Comparison of ENCODE assay signal across 10 cellular contexts in genomic region chr13:98143157-98143553, GRCh38. TPM values are rescaled to one million over a fixed set of nuclear protein-coding genes. Genes with fewer than 3 reads are reported as not detected.
DNase-seq lines count a peak whose midpoint lies in the region; ATAC-seq, FAIRE-seq and TF ChIP-seq lines count a peak whose summit lies in the region.
"Had no signal": no experiment of that assay in that cellular context is flagged by ENCODE, and none has a peak within 500 bp of the region (broad histone marks: within the 10 kb centered on the region; RNA-seq: fewer than 3 reads in every experiment).

No MANE protein-coding gene starts in this region.

- peak overlapping the region; percentile 88 for H3K4me3 ChIP-seq in endodermal cell (ENCODE audit: low read length)

- peaks cover 4% of the 10 kb centered on the region for H3K4me1 ChIP-seq in endodermal cell (ENCODE audit: control insufficient read depth, insufficient read depth, low read length)

- no peak for FAIRE-seq in GM12891 (lab: Jason Lieb, UNC)

- H3K9me3 Mint-ChIP-seq in endodermal cell, result no peaks in the 10 kb centered on the region
- H3K9me3 Mint-ChIP-seq: memory B cell had no signal

- H3K27me3 ChIP-seq in endodermal cell (ENCODE audit: control insufficient read depth, insufficient read depth, low read length, poor library complexity, severe bottlenecking), result no peaks in the 10 kb centered on the region

- H3K27ac Mint-ChIP-seq in endodermal cell, result no peak overlapping the region
- H3K27ac Mint-ChIP-seq: memory B cell had no signal

- peaks cover 1% of the 10 kb centered on the region for H3K36me3 ChIP-seq in endodermal cell (ENCODE audit: control insufficient read depth, insufficient read depth, low read length)

- no peak overlapping the region for H3K9ac ChIP-seq in endodermal cell (ENCODE audit: extremely low read depth, low read length, poor library complexity, severe bottlenecking)

- H3K9me3 ChIP-seq in endodermal cell (ENCODE audit: control insufficient read depth, low read length), result no peaks in the 10 kb centered on the region

- H3K27me3 Mint-ChIP-seq in endodermal cell (ENCODE audit: insufficient read depth), result peaks cover 8% of the 10 kb centered on the region

- peak; percentile 23 for ATAC-seq in GM19324 (IDR thresholded peaks at IDR 0.05; ENCODE audit: low FRiP score, unreplicated experiment)
- ATAC-seq in HG02981 (IDR thresholded peaks at IDR 0.05; ENCODE audit: unreplicated experiment), result peak; percentile 27
- peak; percentile 51 for ATAC-seq in omental fat pad (ENCODE audit: low FRiP score)
- no peak for ATAC-seq in esophagus mucosa

- peaks cover 41% of the 10 kb centered on the region for H3K4me1 Mint-ChIP-seq in endodermal cell

- peak overlapping the region; percentile 95 for H3K4me3 Mint-ChIP-seq in endodermal cell

- no peak for TF ChIP-seq POLR2A in GM12891 (IDR thresholded peaks at IDR 0.05; ENCODE audit: low read depth, low read length)

- H3K27ac ChIP-seq in endodermal cell (ENCODE audit: low read depth, low read length), result no peak overlapping the region

- DNase-seq in endodermal cell (peak; percentile 85), omental fat pad (ENCODE audit: low spot score) (no peak), GM12891 (ENCODE audit: insufficient read length, low spot score) (no peak), GDM1 (lab: John Stamatoyannopoulos, UW) (no peak), NCI-H2029 treated with DMSO at 0.1 percent for 48 hours (lab: John Stamatoyannopoulos, UW) (no peak)

- peaks cover 1% of the 10 kb centered on the region for H3K36me3 Mint-ChIP-seq in endodermal cell (ENCODE audit: low read depth)
- H3K36me3 Mint-ChIP-seq: memory B cell had no signal

- TF ChIP-seq CTCF in endodermal cell (conservative IDR thresholded peaks at IDR 0.05), result no peak
- TF ChIP-seq CTCF in omental fat pad (IDR thresholded peaks at IDR 0.05), result no peak

- 0% methylated on average over 65 of the region's 66 CpGs; no CpG with 5 or more reads in 1 of the 2 experiments for WGBS in endodermal cell (ENCODE audit: insufficient coverage in 1 of 2, insufficient read length in 1 of 2), 2 experiments

TF ChIP-seq in GM12891, 5 proteins besides CTCF, POLR2A, EP300 and RAD21:
- TF ChIP-seq PAX5 (IDR thresholded peaks at IDR 0.05; ENCODE audit: insufficient read depth, low read length, severe bottlenecking), result no peak
- no peak for TF ChIP-seq POLR2AphosphoS5 (IDR thresholded peaks at IDR 0.05; ENCODE audit: low read depth, low read length)
- no peak for TF ChIP-seq SPI1 (IDR thresholded peaks at IDR 0.05; ENCODE audit: low read depth, low read length)
- TF ChIP-seq TAF1 (IDR thresholded peaks at IDR 0.05; ENCODE audit: low read depth, low read length), result no peak

RNA-seq across cellular contexts. Expression of gene FARP1, which starts 0.3 kb away (rescaled TPM):
- total RNA-seq in endodermal cell, result 100 to 1,000 TPM; 237 to 319 TPM
- polyA plus RNA-seq in endodermal cell (2013, experiment 1 of 2), result 114 TPM
- polyA plus RNA-seq in endodermal cell (2013, experiment 2 of 2), result 116 TPM
- 10 to 100 TPM; 13.7 to 38.9 (median 30.2) TPM for total RNA-seq in omental fat pad
- polyA plus RNA-seq in GM12891 (2012; ENCODE audit: low read depth, missing spikeins), result 1.2 TPM
- total RNA-seq in esophagus mucosa, result 6.2 TPM

RNA-seq across cellular contexts. Expression of gene RNF113B, which starts 33.9 kb away (rescaled TPM):
- total RNA-seq in endodermal cell (not detected), omental fat pad (not detected), esophagus mucosa (not detected)
- not detected for polyA plus RNA-seq in endodermal cell (2013, experiment 1 of 2)
- polyA plus RNA-seq in endodermal cell (2013, experiment 2 of 2), result not detected
- not detected for polyA plus RNA-seq in GM12891 (2012; ENCODE audit: low read depth, missing spikeins)
- total RNA-seq: SK-MEL-5 had no signal

Comparison
In these comparisons a context has a peak if more than half of its experiments do, and no peak if none do; other contexts are left out.
1. RNA of gene FARP1, which starts 0.3 kb away (total RNA-seq): 237 to 319 TPM in endodermal cell; 13.7 to 38.9 TPM in omental fat pad and 6.2 TPM in esophagus mucosa (single experiment); every median in the first group is over 4 times any median in the second.